1 cellular context compared by ENCODE assay signal in the genomic region with DNA sequence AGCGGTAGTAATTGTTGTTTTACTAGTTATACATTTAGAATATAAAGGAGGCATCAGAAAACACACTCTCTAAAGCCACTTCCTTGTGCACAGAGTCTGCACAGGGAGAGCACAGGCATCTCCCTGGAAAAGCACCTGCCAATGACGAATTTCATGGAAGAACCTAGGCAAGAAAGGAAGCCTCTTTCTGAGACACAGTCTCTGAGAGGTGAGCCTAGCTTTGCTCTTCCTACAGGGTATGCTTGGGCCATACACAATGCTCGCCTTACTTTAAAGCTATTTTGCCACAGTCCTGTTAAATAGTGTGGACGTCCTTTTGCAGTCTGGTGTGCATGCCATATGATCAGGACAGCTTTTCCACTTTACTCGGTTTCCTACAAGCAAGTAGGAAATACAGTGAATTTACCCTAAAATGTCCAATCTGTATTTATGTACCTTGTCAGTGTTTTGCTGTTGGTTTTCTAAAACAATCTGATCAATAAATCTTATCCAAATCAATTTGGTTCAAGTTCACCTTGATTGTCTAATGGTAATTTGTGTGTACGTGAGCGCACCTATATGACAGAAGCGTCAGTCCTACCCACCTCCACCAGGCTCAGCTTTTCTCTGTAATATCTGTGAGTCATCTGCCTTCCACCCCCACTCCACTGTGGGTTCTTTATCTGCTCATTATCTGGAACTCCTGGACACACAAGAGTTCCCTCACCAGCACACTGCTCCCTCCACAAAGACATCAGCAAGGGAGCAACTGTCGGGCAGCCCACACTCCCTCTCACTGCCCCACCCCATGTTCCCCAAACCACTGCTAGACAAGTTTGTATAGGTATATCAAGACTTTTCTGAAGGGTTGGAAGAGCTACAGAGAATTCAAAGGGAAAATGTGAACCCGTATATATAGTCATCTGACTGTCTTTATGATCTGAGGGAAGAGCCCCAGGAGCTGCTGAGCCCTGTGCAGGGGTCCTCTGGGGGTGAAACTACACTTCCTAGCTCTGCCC.
TF ChIP-seq lines count a peak whose summit lies in the region.

No MANE protein-coding gene starts in this region.

TF ChIP-seq in K562, 482 proteins besides CTCF, POLR2A, EP300 and RAD21 (continued from another document and continues in another):
- TF ChIP-seq, protein P1, sequence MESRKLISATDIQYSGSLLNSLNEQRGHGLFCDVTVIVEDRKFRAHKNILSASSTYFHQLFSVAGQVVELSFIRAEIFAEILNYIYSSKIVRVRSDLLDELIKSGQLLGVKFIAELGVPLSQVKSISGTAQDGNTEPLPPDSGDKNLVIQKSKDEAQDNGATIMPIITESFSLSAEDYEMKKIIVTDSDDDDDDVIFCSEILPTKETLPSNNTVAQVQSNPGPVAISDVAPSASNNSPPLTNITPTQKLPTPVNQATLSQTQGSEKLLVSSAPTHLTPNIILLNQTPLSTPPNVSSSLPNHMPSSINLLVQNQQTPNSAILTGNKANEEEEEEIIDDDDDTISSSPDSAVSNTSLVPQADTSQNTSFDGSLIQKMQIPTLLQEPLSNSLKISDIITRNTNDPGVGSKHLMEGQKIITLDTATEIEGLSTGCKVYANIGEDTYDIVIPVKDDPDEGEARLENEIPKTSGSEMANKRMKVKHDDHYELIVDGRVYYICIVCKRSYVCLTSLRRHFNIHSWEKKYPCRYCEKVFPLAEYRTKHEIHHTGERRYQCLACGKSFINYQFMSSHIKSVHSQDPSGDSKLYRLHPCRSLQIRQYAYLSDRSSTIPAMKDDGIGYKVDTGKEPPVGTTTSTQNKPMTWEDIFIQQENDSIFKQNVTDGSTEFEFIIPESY (CRISPR knock-in tag; IDR thresholded peaks at IDR 0.05): peak; percentile 65; the same call in 1 of the 2 replicates
- peak; percentile 47; the same call in 1 of the 2 replicates for TF ChIP-seq NFIC (IDR thresholded peaks at IDR 0.05)
- TF ChIP-seq TAL1 (IDR thresholded peaks at IDR 0.05): peak; percentile 74
- TF ChIP-seq ZC3H11A (IDR thresholded peaks at IDR 0.05; ENCODE audit: low read depth, low read length): peak; percentile 78; the same call in 1 of the 2 replicates
- peak; percentile 41; the same call in 1 of the 2 replicates for TF ChIP-seq TEAD2 (tag; IDR thresholded peaks at IDR 0.05)
- peak; percentile 62; the same call in 1 of the 2 replicates for TF ChIP-seq ZNF165 (CRISPR knock-in tag; IDR thresholded peaks at IDR 0.05; ENCODE audit: borderline replicate concordance)
- TF ChIP-seq KLF6 (CRISPR knock-in tag; IDR thresholded peaks at IDR 0.05; ENCODE audit: borderline replicate concordance): 0 out of 2 replicates have a peak, but pooled peaks have one; percentile 52
- no peak for TF ChIP-seq BRCA1 (IDR thresholded peaks at IDR 0.05)
- TF ChIP-seq BRCA1 (CRISPR knock-in tag; IDR thresholded peaks at IDR 0.05): no peak
- TF ChIP-seq ZNF584 (CRISPR knock-in tag; IDR thresholded peaks at IDR 0.05; ENCODE audit: low read depth): peak; percentile 85; the same call in 1 of the 2 replicates
- TF ChIP-seq PRMT5 (CRISPR knock-in tag; IDR thresholded peaks at IDR 0.05): no peak
- TF ChIP-seq CXXC5 (CRISPR knock-in tag; IDR thresholded peaks at IDR 0.05): peak; percentile 76
- TF ChIP-seq, protein P2, sequence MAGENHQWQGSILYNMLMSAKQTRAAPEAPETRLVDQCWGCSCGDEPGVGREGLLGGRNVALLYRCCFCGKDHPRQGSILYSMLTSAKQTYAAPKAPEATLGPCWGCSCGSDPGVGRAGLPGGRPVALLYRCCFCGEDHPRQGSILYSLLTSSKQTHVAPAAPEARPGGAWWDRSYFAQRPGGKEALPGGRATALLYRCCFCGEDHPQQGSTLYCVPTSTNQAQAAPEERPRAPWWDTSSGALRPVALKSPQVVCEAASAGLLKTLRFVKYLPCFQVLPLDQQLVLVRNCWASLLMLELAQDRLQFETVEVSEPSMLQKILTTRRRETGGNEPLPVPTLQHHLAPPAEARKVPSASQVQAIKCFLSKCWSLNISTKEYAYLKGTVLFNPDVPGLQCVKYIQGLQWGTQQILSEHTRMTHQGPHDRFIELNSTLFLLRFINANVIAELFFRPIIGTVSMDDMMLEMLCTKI (IDR thresholded peaks at IDR 0.05; ENCODE audit: partially characterized antibody): no peak
- TF ChIP-seq, protein P3, sequence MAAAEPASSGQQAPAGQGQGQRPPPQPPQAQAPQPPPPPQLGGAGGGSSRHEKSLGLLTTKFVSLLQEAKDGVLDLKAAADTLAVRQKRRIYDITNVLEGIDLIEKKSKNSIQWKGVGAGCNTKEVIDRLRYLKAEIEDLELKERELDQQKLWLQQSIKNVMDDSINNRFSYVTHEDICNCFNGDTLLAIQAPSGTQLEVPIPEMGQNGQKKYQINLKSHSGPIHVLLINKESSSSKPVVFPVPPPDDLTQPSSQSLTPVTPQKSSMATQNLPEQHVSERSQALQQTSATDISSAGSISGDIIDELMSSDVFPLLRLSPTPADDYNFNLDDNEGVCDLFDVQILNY (CRISPR knock-in tag; IDR thresholded peaks at IDR 0.05): no peak
- TF ChIP-seq, protein P4, sequence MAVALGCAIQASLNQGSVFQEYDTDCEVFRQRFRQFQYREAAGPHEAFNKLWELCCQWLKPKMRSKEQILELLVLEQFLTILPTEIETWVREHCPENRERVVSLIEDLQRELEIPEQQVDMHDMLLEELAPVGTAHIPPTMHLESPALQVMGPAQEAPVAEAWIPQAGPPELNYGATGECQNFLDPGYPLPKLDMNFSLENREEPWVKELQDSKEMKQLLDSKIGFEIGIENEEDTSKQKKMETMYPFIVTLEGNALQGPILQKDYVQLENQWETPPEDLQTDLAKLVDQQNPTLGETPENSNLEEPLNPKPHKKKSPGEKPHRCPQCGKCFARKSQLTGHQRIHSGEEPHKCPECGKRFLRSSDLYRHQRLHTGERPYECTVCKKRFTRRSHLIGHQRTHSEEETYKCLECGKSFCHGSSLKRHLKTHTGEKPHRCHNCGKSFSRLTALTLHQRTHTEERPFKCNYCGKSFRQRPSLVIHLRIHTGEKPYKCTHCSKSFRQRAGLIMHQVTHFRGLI (CRISPR knock-in tag; IDR thresholded peaks at IDR 0.05): no peak
- TF ChIP-seq ARNT (IDR thresholded peaks at IDR 0.05): peak in 1 of 2 experiments; percentile 71; a peak in 1 of 4 replicates
- no peak for TF ChIP-seq ARHGAP35 (IDR thresholded peaks at IDR 0.05; ENCODE audit: partially characterized antibody)
- TF ChIP-seq MBD2 (IDR thresholded peaks at IDR 0.05; ENCODE audit: borderline replicate concordance, low read depth): peak; percentile 88; the same call in 1 of the 2 replicates
- peak; percentile 71; the same call in 1 of the 2 replicates for TF ChIP-seq ADNP (tag; IDR thresholded peaks at IDR 0.05)
- peak; percentile 85 for TF ChIP-seq STAT5A (IDR thresholded peaks at IDR 0.05; ENCODE audit: borderline replicate concordance, low read length)
- TF ChIP-seq, protein P5, sequence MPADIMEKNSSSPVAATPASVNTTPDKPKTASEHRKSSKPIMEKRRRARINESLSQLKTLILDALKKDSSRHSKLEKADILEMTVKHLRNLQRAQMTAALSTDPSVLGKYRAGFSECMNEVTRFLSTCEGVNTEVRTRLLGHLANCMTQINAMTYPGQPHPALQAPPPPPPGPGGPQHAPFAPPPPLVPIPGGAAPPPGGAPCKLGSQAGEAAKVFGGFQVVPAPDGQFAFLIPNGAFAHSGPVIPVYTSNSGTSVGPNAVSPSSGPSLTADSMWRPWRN (IDR thresholded peaks at IDR 0.05; ENCODE audit: low read depth): peak; percentile 48; the same call in 1 of the 2 replicates
- TF ChIP-seq EGR1 (conservative IDR thresholded peaks at IDR 0.05): peak; percentile 98
- 0 out of 2 replicates have a peak, but pooled peaks have one; percentile 30 for TF ChIP-seq SMAD3 (CRISPR knock-in tag; conservative IDR thresholded peaks at IDR 0.05)
- TF ChIP-seq PHF21A (IDR thresholded peaks at IDR 0.05; ENCODE audit: borderline replicate concordance, low read depth): no peak
- TF ChIP-seq ZNF668 (CRISPR knock-in tag; IDR thresholded peaks at IDR 0.05): no peak; the same call in 1 of the 2 replicates
- no peak for TF ChIP-seq POLR2H (tag; IDR thresholded peaks at IDR 0.05; ENCODE audit: low read depth)
- peak; percentile 42 for TF ChIP-seq MAFF (IDR thresholded peaks at IDR 0.05; ENCODE audit: low read length)
- peak; percentile 78; the same call in 1 of the 2 replicates for TF ChIP-seq ESRRA (IDR thresholded peaks at IDR 0.05; ENCODE audit: borderline replicate concordance, low read depth)
- peak; percentile 81 for TF ChIP-seq TCF3 (CRISPR knock-in tag; IDR thresholded peaks at IDR 0.05)
- TF ChIP-seq ZBED1 (IDR thresholded peaks at IDR 0.05): peak; percentile 80; the same call in 1 of the 2 replicates
- no peak for TF ChIP-seq GTF2F1 (IDR thresholded peaks at IDR 0.05; ENCODE audit: low read depth, low read length)
- TF ChIP-seq ZNF12 (CRISPR knock-in tag; IDR thresholded peaks at IDR 0.05): no peak
- no peak for TF ChIP-seq PHF20 (IDR thresholded peaks at IDR 0.05; ENCODE audit: partially characterized antibody)
- TF ChIP-seq TAF1 (IDR thresholded peaks at IDR 0.05; ENCODE audit: control insufficient read depth, extremely low read depth, insufficient read depth, low read length, severe bottlenecking): peak; percentile 54
- TF ChIP-seq ATF7 (IDR thresholded peaks at IDR 0.05): peak; percentile 89
- TF ChIP-seq BRD4 (IDR thresholded peaks at IDR 0.05): 0 out of 2 replicates have a peak, but pooled peaks have one; percentile 67
- peak in 1 of 2 experiments; percentile 27; a peak in 1 of 4 replicates for TF ChIP-seq TEAD1 (CRISPR knock-in tag; IDR thresholded peaks at IDR 0.05)
- TF ChIP-seq NFIX (CRISPR knock-in tag; IDR thresholded peaks at IDR 0.05; ENCODE audit: low read depth): no peak
- TF ChIP-seq SPI1 (IDR thresholded peaks at IDR 0.05; ENCODE audit: borderline replicate concordance, low read depth, low read length): 0 out of 2 replicates have a peak, but pooled peaks have one; percentile 1
- peak; percentile 78 for TF ChIP-seq JUNB (CRISPR knock-in tag; conservative IDR thresholded peaks at IDR 0.05)
- TF ChIP-seq CBFA2T2 (conservative IDR thresholded peaks at IDR 0.05): peak; percentile 81
- 0 out of 2 replicates have a peak, but pooled peaks have one; percentile 33 for TF ChIP-seq HLTF (IDR thresholded peaks at IDR 0.05)
- no peak for TF ChIP-seq ZNF23 (CRISPR knock-in tag; IDR thresholded peaks at IDR 0.05)
- TF ChIP-seq, protein P6, sequence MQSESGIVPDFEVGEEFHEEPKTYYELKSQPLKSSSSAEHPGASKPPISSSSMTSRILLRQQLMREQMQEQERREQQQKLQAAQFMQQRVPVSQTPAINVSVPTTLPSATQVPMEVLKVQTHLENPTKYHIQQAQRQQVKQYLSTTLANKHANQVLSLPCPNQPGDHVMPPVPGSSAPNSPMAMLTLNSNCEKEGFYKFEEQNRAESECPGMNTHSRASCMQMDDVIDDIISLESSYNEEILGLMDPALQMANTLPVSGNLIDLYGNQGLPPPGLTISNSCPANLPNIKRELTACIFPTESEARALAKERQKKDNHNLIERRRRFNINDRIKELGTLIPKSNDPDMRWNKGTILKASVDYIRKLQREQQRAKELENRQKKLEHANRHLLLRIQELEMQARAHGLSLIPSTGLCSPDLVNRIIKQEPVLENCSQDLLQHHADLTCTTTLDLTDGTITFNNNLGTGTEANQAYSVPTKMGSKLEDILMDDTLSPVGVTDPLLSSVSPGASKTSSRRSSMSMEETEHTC (IDR thresholded peaks at IDR 0.05): peak; percentile 27; the same call in 1 of the 2 replicates
- TF ChIP-seq, protein P7, sequence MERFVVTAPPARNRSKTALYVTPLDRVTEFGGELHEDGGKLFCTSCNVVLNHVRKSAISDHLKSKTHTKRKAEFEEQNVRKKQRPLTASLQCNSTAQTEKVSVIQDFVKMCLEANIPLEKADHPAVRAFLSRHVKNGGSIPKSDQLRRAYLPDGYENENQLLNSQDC (CRISPR knock-in tag; IDR thresholded peaks at IDR 0.05): no peak
- TF ChIP-seq FOXP1 (CRISPR knock-in tag; IDR thresholded peaks at IDR 0.05): peak; percentile 18; the same call in 1 of the 2 replicates
- TF ChIP-seq, protein P8, sequence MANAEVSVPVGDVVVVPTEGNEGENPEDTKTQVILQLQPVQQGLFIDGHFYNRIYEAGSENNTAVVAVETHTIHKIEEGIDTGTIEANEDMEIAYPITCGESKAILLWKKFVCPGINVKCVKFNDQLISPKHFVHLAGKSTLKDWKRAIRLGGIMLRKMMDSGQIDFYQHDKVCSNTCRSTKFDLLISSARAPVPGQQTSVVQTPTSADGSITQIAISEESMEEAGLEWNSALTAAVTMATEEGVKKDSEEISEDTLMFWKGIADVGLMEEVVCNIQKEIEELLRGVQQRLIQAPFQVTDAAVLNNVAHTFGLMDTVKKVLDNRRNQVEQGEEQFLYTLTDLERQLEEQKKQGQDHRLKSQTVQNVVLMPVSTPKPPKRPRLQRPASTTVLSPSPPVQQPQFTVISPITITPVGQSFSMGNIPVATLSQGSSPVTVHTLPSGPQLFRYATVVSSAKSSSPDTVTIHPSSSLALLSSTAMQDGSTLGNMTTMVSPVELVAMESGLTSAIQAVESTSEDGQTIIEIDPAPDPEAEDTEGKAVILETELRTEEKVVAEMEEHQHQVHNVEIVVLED (CRISPR knock-in tag; IDR thresholded peaks at IDR 0.05): 0 out of 2 replicates have a peak, but pooled peaks have one; percentile 4
- TF ChIP-seq RUNX1 (IDR thresholded peaks at IDR 0.05; ENCODE audit: low read depth): peak; percentile 78; the same call in 1 of the 2 replicates
- peak; percentile 43 for TF ChIP-seq ZNF384 (IDR thresholded peaks at IDR 0.05; ENCODE audit: low read depth, low read length)
- TF ChIP-seq SMAD4 (CRISPR knock-in tag; conservative IDR thresholded peaks at IDR 0.05): peak; percentile 87
- TF ChIP-seq, protein P9, sequence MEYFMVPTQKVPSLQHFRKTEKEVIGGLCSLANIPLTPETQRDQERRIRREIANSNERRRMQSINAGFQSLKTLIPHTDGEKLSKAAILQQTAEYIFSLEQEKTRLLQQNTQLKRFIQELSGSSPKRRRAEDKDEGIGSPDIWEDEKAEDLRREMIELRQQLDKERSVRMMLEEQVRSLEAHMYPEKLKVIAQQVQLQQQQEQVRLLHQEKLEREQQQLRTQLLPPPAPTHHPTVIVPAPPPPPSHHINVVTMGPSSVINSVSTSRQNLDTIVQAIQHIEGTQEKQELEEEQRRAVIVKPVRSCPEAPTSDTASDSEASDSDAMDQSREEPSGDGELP (CRISPR knock-in tag; IDR thresholded peaks at IDR 0.05; ENCODE audit: borderline replicate concordance): peak; percentile 79; the same call in 1 of the 2 replicates
- TF ChIP-seq RNF2 (IDR thresholded peaks at IDR 0.05): peak; percentile 99
- TF ChIP-seq, protein P10, sequence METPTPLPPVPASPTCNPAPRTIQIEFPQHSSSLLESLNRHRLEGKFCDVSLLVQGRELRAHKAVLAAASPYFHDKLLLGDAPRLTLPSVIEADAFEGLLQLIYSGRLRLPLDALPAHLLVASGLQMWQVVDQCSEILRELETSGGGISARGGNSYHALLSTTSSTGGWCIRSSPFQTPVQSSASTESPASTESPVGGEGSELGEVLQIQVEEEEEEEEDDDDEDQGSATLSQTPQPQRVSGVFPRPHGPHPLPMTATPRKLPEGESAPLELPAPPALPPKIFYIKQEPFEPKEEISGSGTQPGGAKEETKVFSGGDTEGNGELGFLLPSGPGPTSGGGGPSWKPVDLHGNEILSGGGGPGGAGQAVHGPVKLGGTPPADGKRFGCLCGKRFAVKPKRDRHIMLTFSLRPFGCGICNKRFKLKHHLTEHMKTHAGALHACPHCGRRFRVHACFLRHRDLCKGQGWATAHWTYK (CRISPR knock-in tag; IDR thresholded peaks at IDR 0.05): 0 out of 2 replicates have a peak, but pooled peaks have one; percentile 15
